1 cellular context compared by ENCODE assay signal in the genomic region with DNA sequence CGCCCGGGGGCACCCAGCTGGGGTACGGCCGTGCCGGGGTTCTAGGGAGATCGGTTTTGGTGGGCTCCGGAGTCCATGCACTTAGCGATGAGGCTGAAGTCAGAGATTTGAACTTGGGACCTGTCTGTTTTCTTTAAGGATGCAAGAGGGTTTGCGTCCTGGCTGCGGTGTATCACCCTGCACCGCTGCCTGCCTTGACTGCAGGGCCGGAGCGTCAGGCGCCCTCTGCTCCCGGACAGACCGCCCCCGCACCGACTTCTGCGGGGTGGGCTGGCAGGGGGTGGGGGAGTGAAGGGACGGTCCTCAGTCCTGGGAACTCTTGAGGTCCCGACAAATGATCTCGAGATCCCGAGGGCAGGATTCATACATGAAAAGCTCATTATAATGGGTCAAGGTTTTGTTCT.
TF ChIP-seq lines count a peak whose summit lies in the region.

No MANE protein-coding gene starts in this region.

TF ChIP-seq in A549, 52 proteins besides CTCF, POLR2A, EP300 and RAD21:
- TF ChIP-seq HOXA7 (CRISPR knock-in tag; IDR thresholded peaks at IDR 0.05): no peak
- TF ChIP-seq RNF2 (IDR thresholded peaks at IDR 0.05; ENCODE audit: borderline replicate concordance, low read depth): no peak
- TF ChIP-seq, protein P1, sequence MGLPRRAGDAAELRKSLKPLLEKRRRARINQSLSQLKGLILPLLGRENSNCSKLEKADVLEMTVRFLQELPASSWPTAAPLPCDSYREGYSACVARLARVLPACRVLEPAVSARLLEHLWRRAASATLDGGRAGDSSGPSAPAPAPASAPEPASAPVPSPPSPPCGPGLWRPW (IDR thresholded peaks at IDR 0.05): no peak
- no peak for TF ChIP-seq CHD4 (IDR thresholded peaks at IDR 0.05; ENCODE audit: borderline replicate concordance)
- TF ChIP-seq MYC (IDR thresholded peaks at IDR 0.05; ENCODE audit: borderline replicate concordance, low read length): no peak
